Comparison of ENCODE assay signal across 16 cellular contexts in genomic region chr2:164496881-164497280, GRCh38.
A peak's percentile ranks its signal among the peaks of the same experiment; 100 is the strongest.
DNase-seq lines count a peak whose midpoint lies in the region; ATAC-seq and TF ChIP-seq lines count a peak whose summit lies in the region.
"Had no signal": no experiment of that assay in that cellular context is flagged by ENCODE, and none has a peak within 500 bp of the region (broad histone marks: within the 10 kb centered on the region; RNA-seq: fewer than 3 reads in every experiment).

No MANE protein-coding gene starts in this region.

- H3K23me2 ChIP-seq in H9 (ENCODE audit: insufficient read length, low read depth, low read length, poor library complexity, severe bottlenecking) = no peaks in the 10 kb centered on the region

- H4K20me1 ChIP-seq in H9 (ENCODE audit: control insufficient read depth, insufficient read depth, insufficient read length) (no peaks in the 10 kb centered on the region), Karpas-422 (ENCODE audit: insufficient read depth, low read depth, low read length) (no peaks in the 10 kb centered on the region)

- H3K36me3 Mint-ChIP-seq in H9 (ENCODE audit: insufficient read depth in 1 of 3, low read depth in 3 of 3) (no peaks in the 10 kb centered on the region; a peak in 1 of 7 replicates), endodermal cell (ENCODE audit: low read depth) (no peaks in the 10 kb centered on the region)
- H3K36me3 Mint-ChIP-seq: CD4-positive, CD25-positive, alpha-beta regulatory T cell had no signal

- H3K9ac ChIP-seq in H9 (ENCODE audit: extremely low read depth, insufficient read length, low read length) (no peak overlapping the region), endodermal cell (ENCODE audit: extremely low read depth, low read length, poor library complexity, severe bottlenecking) (no peak overlapping the region), trophoblast cell (ENCODE audit: low read length) (no peak overlapping the region), Karpas-422 (ENCODE audit: low read length) (no peak overlapping the region)
- H3K9ac ChIP-seq: GM23248 had no signal

- no peak overlapping the region for H3K4me2 ChIP-seq in H9 (ENCODE audit: insufficient read depth, insufficient read length, low read length)
- no peak overlapping the region for H3K4me2 ChIP-seq in trophoblast cell (ENCODE audit: low read length)
- no peak overlapping the region for H3K4me2 ChIP-seq in Karpas-422 (ENCODE audit: low read depth, low read length, poor library complexity, severe bottlenecking)

- H3K27ac Mint-ChIP-seq in H9 = peak overlapping the region in 2 of 3 experiments; percentile 47 to 57; a peak in 2 of 7 replicates
- peak overlapping the region; percentile 69 for H3K27ac Mint-ChIP-seq in endodermal cell
- H3K27ac Mint-ChIP-seq: CD4-positive, CD25-positive, alpha-beta regulatory T cell; HFFc6 had no signal

- H3T11ph ChIP-seq in H9 (ENCODE audit: low read length) = no peak overlapping the region

- H3K4me1 Mint-ChIP-seq in H9 = peaks cover 3% of the 10 kb centered on the region in 2 experiments; a peak in 2 of 4 replicates
- H3K4me1 Mint-ChIP-seq in endodermal cell = peaks cover 11% of the 10 kb centered on the region
- H3K4me1 Mint-ChIP-seq: CD4-positive, CD25-positive, alpha-beta regulatory T cell had no signal

- H2BK120ac ChIP-seq in H9 (ENCODE audit: low read depth, low read length, poor library complexity, severe bottlenecking) (no peak overlapping the region), trophoblast cell (ENCODE audit: insufficient read depth, low read length, poor library complexity) (no peak overlapping the region)

- DNase-seq in H9 (no peak), endodermal cell (no peak), trophoblast cell (no peak), H4 (ENCODE audit: low spot score) (no peak), left lobe of liver (ENCODE audit: low spot score) (no peak), Karpas-422 (no peak)
- no peak for DNase-seq in stimulated activated CD4-positive, alpha-beta T cell treated with anti-CD3 and anti-CD28 coated beads, Interleukin-2, amount 100 ng/mL, for 48 hours
- DNase-seq: BE2C; CD4-positive, CD25-positive, alpha-beta regulatory T cell; DMS153; DMS79; GDM1; GM23248; HFFc6 had no signal

- H3K4me3 ChIP-seq in endodermal cell (ENCODE audit: low read length) (no peak overlapping the region), trophoblast cell (ENCODE audit: low read depth, low read length) (no peak overlapping the region), Karpas-422 (ENCODE audit: low read length) (no peak overlapping the region)
- H3K4me3 ChIP-seq: GM23248 had no signal

- no peak overlapping the region for H3K56ac ChIP-seq in H9 (ENCODE audit: insufficient read length, low read depth, low read length)

- H4K12ac ChIP-seq in trophoblast cell (ENCODE audit: low read depth, low read length) = no peak overlapping the region

- H3K23ac ChIP-seq in H9 (ENCODE audit: insufficient read length, low read depth, low read length) (no peak overlapping the region), trophoblast cell (ENCODE audit: low read length) (no peak overlapping the region)

- H3K9me3 Mint-ChIP-seq in H9 (no peaks in the 10 kb centered on the region), endodermal cell (no peaks in the 10 kb centered on the region)
- H3K9me3 Mint-ChIP-seq: HFFc6 had no signal

- no peaks in the 10 kb centered on the region for H3K27me3 ChIP-seq in H9 (ENCODE audit: insufficient read depth, low read length)
- no peaks in the 10 kb centered on the region for H3K27me3 ChIP-seq in endodermal cell (ENCODE audit: control insufficient read depth, insufficient read depth, low read length, poor library complexity, severe bottlenecking)
- H3K27me3 ChIP-seq in trophoblast cell (ENCODE audit: insufficient read depth, low read length) = no peaks in the 10 kb centered on the region
- no peaks in the 10 kb centered on the region for H3K27me3 ChIP-seq in Karpas-422 (ENCODE audit: low read length)
- H3K27me3 ChIP-seq: BE2C had no signal

- H2AFZ ChIP-seq in H9 (ENCODE audit: low read length) (no peak overlapping the region), trophoblast cell (ENCODE audit: insufficient read depth, low read length, poor library complexity) (no peak overlapping the region), Karpas-422 (ENCODE audit: low read length) (no peak overlapping the region)
- H2AFZ ChIP-seq: GM23248 had no signal

- H3K18ac ChIP-seq in H9 (ENCODE audit: insufficient read length, low read depth, low read length) (no peak overlapping the region), trophoblast cell (ENCODE audit: low read length) (no peak overlapping the region)

- no peaks in the 10 kb centered on the region for H3K79me1 ChIP-seq in H9 (ENCODE audit: insufficient read depth, low read depth, low read length, poor library complexity, severe bottlenecking)
- H3K79me1 ChIP-seq in trophoblast cell (ENCODE audit: low read length) = no peaks in the 10 kb centered on the region

- TF ChIP-seq CTCF in H9 (conservative IDR thresholded peaks at IDR 0.05) (no peak), endodermal cell (conservative IDR thresholded peaks at IDR 0.05) (no peak)

- no peak overlapping the region for H2BK15ac ChIP-seq in H9 (ENCODE audit: low read depth, low read length)

- whole genome bisulfite sequencing in H9 (ENCODE audit: extremely low coverage, insufficient read length, low lambda C conversion rate) = no CpG with 5 or more reads among the region's 5 CpGs
- 92 to 97% methylated on average over 2 to 5 of the region's 5 CpGs for WGBS in endodermal cell (ENCODE audit: insufficient coverage in 1 of 2, insufficient read length in 1 of 2), 2 experiments
- no CpG with 5 or more reads among the region's 5 CpGs for WGBS in trophoblast cell (ENCODE audit: extremely low coverage, insufficient coverage, insufficient read length)

- H3K14ac ChIP-seq in H9 (ENCODE audit: insufficient read depth, low read length) (no peak overlapping the region), trophoblast cell (ENCODE audit: low read length) (no peak overlapping the region)

- H3K27ac ChIP-seq in H9 (ENCODE audit: insufficient read length, low read depth, low read length) (no peak overlapping the region), endodermal cell (ENCODE audit: low read depth, low read length) (no peak overlapping the region), trophoblast cell (ENCODE audit: low read depth, low read length) (no peak overlapping the region), Karpas-422 (ENCODE audit: low read length) (no peak overlapping the region)
- H3K27ac ChIP-seq: GM23248, HL-60 had no signal

- H3K36me3 ChIP-seq in endodermal cell (ENCODE audit: control insufficient read depth, insufficient read depth, low read length) (no peaks in the 10 kb centered on the region), trophoblast cell (ENCODE audit: control insufficient read depth in 1 of 2, insufficient read depth in 2 of 2, low read length in 2 of 2) (no peaks in the 10 kb centered on the region), Karpas-422 (ENCODE audit: insufficient read depth, low read length) (no peaks in the 10 kb centered on the region)
- H3K36me3 ChIP-seq: BE2C had no signal

- ATAC-seq in left lobe of liver = no peak
- ATAC-seq: HCT116 had no signal

- H3K4ac ChIP-seq in H9 (ENCODE audit: low read depth, low read length) (no peak overlapping the region), trophoblast cell (ENCODE audit: low read depth, low read length) (no peak overlapping the region)

- H3K4me1 ChIP-seq in H9 (ENCODE audit: insufficient read depth, low read length) (no peaks in the 10 kb centered on the region; the same call in 1 of the 2 replicates), endodermal cell (ENCODE audit: control insufficient read depth, insufficient read depth, low read length) (no peaks in the 10 kb centered on the region), trophoblast cell (ENCODE audit: control insufficient read depth in 1 of 2, insufficient read depth in 2 of 2, low read length in 2 of 2) (no peaks in the 10 kb centered on the region), Karpas-422 (ENCODE audit: low read length) (no peaks in the 10 kb centered on the region)
- H3K4me1 ChIP-seq: BE2C had no signal

- H2AK5ac ChIP-seq in H9 (ENCODE audit: insufficient read length, low read length) (no peak overlapping the region), trophoblast cell (ENCODE audit: low read length) (no peak overlapping the region)

- no peaks in the 10 kb centered on the region for H3K79me2 ChIP-seq in H9 (ENCODE audit: insufficient read depth, low read length)
- no peaks in the 10 kb centered on the region for H3K79me2 ChIP-seq in trophoblast cell (ENCODE audit: control insufficient read depth, insufficient read depth, low read length, poor library complexity)
- H3K79me2 ChIP-seq in Karpas-422 (ENCODE audit: low read length) = no peaks in the 10 kb centered on the region

- H3K9me2 ChIP-seq in Karpas-422 (replicated peaks; ENCODE audit: insufficient read depth, low read length) = 0 out of 2 replicates have a peak, but pooled peaks cover under 1% of the 10 kb centered on the region

- no peak overlapping the region for H2BK20ac ChIP-seq in H9 (ENCODE audit: low read depth, low read length, poor library complexity, severe bottlenecking)

- H3K9me3 ChIP-seq in H9 (ENCODE audit: control insufficient read depth, low read depth, low read length) = no peaks in the 10 kb centered on the region
- H3K9me3 ChIP-seq in endodermal cell (ENCODE audit: control insufficient read depth, low read length) = no peaks in the 10 kb centered on the region
- H3K9me3 ChIP-seq in trophoblast cell (ENCODE audit: insufficient read depth, low read depth, low read length) = no peaks in the 10 kb centered on the region
- H3K9me3 ChIP-seq in Karpas-422 (ENCODE audit: low read length) = no peaks in the 10 kb centered on the region
- H3K9me3 ChIP-seq: BE2C had no signal

- H3K27me3 Mint-ChIP-seq in H9 (ENCODE audit: low read depth) = no peaks in the 10 kb centered on the region
- H3K27me3 Mint-ChIP-seq in endodermal cell (ENCODE audit: insufficient read depth) = no peaks in the 10 kb centered on the region
- H3K27me3 Mint-ChIP-seq: CD4-positive, CD25-positive, alpha-beta regulatory T cell had no signal

- H2BK12ac ChIP-seq in H9 (ENCODE audit: insufficient read length, low read depth, low read length) (no peak overlapping the region), trophoblast cell (ENCODE audit: low read length) (peak overlapping the region; percentile 40)

- H2BK5ac ChIP-seq in H9 (ENCODE audit: insufficient read length, low read length) (no peak overlapping the region), trophoblast cell (ENCODE audit: low read depth, low read length, poor library complexity) (no peak overlapping the region)

- H4K91ac ChIP-seq in H9 (ENCODE audit: insufficient read length, low read depth, low read length) (no peak overlapping the region), trophoblast cell (ENCODE audit: low read depth, low read length) (no peak overlapping the region)

- H4K5ac ChIP-seq in H9 (ENCODE audit: insufficient read length, low read depth, low read length) = no peak overlapping the region

- H4K8ac ChIP-seq in H9 (replicated peaks; ENCODE audit: insufficient read length, low read depth, low read length) (no peak overlapping the region), trophoblast cell (ENCODE audit: low read depth, low read length) (no peak overlapping the region)

- no peak overlapping the region for H3K4me3 Mint-ChIP-seq in H9
- H3K4me3 Mint-ChIP-seq in endodermal cell = no peak overlapping the region
- H3K4me3 Mint-ChIP-seq: CD4-positive, CD25-positive, alpha-beta regulatory T cell; HFFc6 had no signal
